In genomic region chr5:154860123-154860522, GRCh38 we compare ENCODE assay signal across 8 cellular contexts. TPM values are rescaled to one million over a fixed set of nuclear protein-coding genes. Genes with fewer than 3 reads are reported as not detected.
DNase-seq lines count a peak whose midpoint lies in the region; ATAC-seq and TF ChIP-seq lines count a peak whose summit lies in the region.

No MANE protein-coding gene starts in this region.

- H3K27me3 ChIP-seq in SK-N-SH (ENCODE audit: insufficient read depth), result no peaks in the 10 kb centered on the region
- H3K27me3 ChIP-seq in skeletal muscle satellite cell (ENCODE audit: control insufficient read depth, insufficient read depth, low read length), result no peaks in the 10 kb centered on the region

- peaks cover 67% of the 10 kb centered on the region for H3K79me2 ChIP-seq in SK-N-SH (ENCODE audit: insufficient read depth)

- TF ChIP-seq CTCF in SK-N-SH (IDR thresholded peaks at IDR 0.05), result no peak
- no peak for TF ChIP-seq CTCF in fibroblast of mammary gland (conservative IDR thresholded peaks at IDR 0.05; ENCODE audit: control insufficient read depth, insufficient read depth, low read depth, low read length)

- DNase-seq in SK-N-SH, result no peak
- peak; percentile 10 for DNase-seq in UCSD-AML1 (lab: John Stamatoyannopoulos, UW; ENCODE audit: unreplicated experiment)
- DNase-seq in fibroblast of mammary gland (ENCODE audit: low read depth), result peak; percentile 63
- no peak for DNase-seq in NCI-H146 (lab: John Stamatoyannopoulos, UW)
- no peak for DNase-seq in pons (ENCODE audit: low spot score)
- no peak for DNase-seq in OCI-M2 (lab: John Stamatoyannopoulos, UW; ENCODE audit: unreplicated experiment)

- 0 out of 4 replicates have a peak overlapping the region, but pooled peaks of 1 of the 2 experiments have one; percentile 100 for H3K27ac ChIP-seq in SK-N-SH (ENCODE audit: low read depth in 2 of 2, low read length in 1 of 2)

- peaks cover 36% of the 10 kb centered on the region for H4K20me1 ChIP-seq in SK-N-SH (ENCODE audit: insufficient read depth)

- 53% methylated on average over 4 of the region's 5 CpGs for WGBS in SK-N-SH (ENCODE audit: low lambda C conversion rate)

- peaks cover 16% of the 10 kb centered on the region for H3F3A ChIP-seq in SK-N-SH (replicated peaks; ENCODE audit: insufficient read depth)

- H3K9ac ChIP-seq in SK-N-SH, result peak overlapping the region; percentile 98; the same call in 1 of the 2 replicates
- peak overlapping the region; percentile 91 for H3K9ac ChIP-seq in skeletal muscle satellite cell (ENCODE audit: low read depth, low read length)

- POLR2A ChIA-PET in SK-N-SH (lab: Yijun Ruan, JAX), result interaction anchor here (0.6 kb wide), 1 partner anchor 99 kb away, joined by 3 read pairs; no protein-coding TSS in a partner anchor

- H3K36me3 ChIP-seq in SK-N-SH (replicated peaks in 1 of 2; ENCODE audit: control insufficient read depth in 1 of 2, insufficient read depth in 2 of 2, low read length in 1 of 2) (peaks cover 12 to 20% of the 10 kb centered on the region in 2 experiments), skeletal muscle satellite cell (ENCODE audit: insufficient read depth, low read length) (peaks cover 15% of the 10 kb centered on the region)

- peak overlapping the region; percentile 62 to 86 for H3K4me3 ChIP-seq in SK-N-SH (ENCODE audit: low read depth in 2 of 2, low read length in 1 of 2)
- peak overlapping the region; percentile 90 for H3K4me3 ChIP-seq in fibroblast of mammary gland (ENCODE audit: control insufficient read depth, low read depth, low read length)
- H3K4me3 ChIP-seq in skeletal muscle satellite cell (ENCODE audit: low read length), result peak overlapping the region; percentile 82

- H3K4me1 ChIP-seq in SK-N-SH (ENCODE audit: control insufficient read depth in 1 of 2, insufficient read depth in 2 of 2, low read depth in 1 of 2, low read length in 1 of 2) (peaks cover 14 to 17% of the 10 kb centered on the region in 2 experiments), skeletal muscle satellite cell (ENCODE audit: control insufficient read depth, insufficient read depth, low read length) (peaks cover 30% of the 10 kb centered on the region)

- no peak for ATAC-seq in SK-N-SH treated with all-trans-retinoic acid at 6 μM for 48 hours

- H3K9me2 ChIP-seq in SK-N-SH, result no peaks in the 10 kb centered on the region

- no peak overlapping the region for H2AFZ ChIP-seq in SK-N-SH (ENCODE audit: low read depth)

- TF ChIP-seq RAD21 in SK-N-SH (IDR thresholded peaks at IDR 0.05; ENCODE audit: low read length), result no peak

- H3K9me3 ChIP-seq in SK-N-SH (no peaks in the 10 kb centered on the region), skeletal muscle satellite cell (replicated peaks; ENCODE audit: low read length) (no peaks in the 10 kb centered on the region)

- no peak for TF ChIP-seq EP300 in SK-N-SH (IDR thresholded peaks at IDR 0.05; ENCODE audit: borderline replicate concordance in 1 of 2, low read depth in 1 of 2, low read length in 1 of 2)

- H3K4me2 ChIP-seq in SK-N-SH (peak overlapping the region; percentile 99), skeletal muscle satellite cell (ENCODE audit: low read length) (peak overlapping the region; percentile 88)

- CTCF ChIA-PET in SK-N-SH (lab: Yijun Ruan, JAX), result interaction anchor here (0.5 to 0.8 kb wide), 3 partner anchors 25 to 228 kb away, joined by 3 to 4 read pairs (median 3); no protein-coding TSS in a partner anchor

TF ChIP-seq in SK-N-SH, 30 proteins besides CTCF, POLR2A, EP300 and RAD21:
- TF ChIP-seq TAF1 (IDR thresholded peaks at IDR 0.05; ENCODE audit: borderline replicate concordance, low read depth, low read length) (no peak), ZBTB33 (IDR thresholded peaks at IDR 0.05; ENCODE audit: borderline replicate concordance, low read depth) (no peak), NFIC (IDR thresholded peaks at IDR 0.05; ENCODE audit: borderline replicate concordance) (no peak), TEAD4 (IDR thresholded peaks at IDR 0.05; ENCODE audit: borderline replicate concordance, insufficient read depth) (no peak), FOXJ3 (CRISPR knock-in tag; IDR thresholded peaks at IDR 0.05) (no peak), FOXM1 (IDR thresholded peaks at IDR 0.05; ENCODE audit: low read depth) (no peak), NRF1 (IDR thresholded peaks at IDR 0.05; ENCODE audit: low read depth, low read length) (no peak), SMC3 (IDR thresholded peaks at IDR 0.05; ENCODE audit: low read depth, low read length) (no peak), GABPA (IDR thresholded peaks at IDR 0.05; ENCODE audit: low read depth) (no peak), CHD2 (IDR thresholded peaks at IDR 0.05; ENCODE audit: low read length, partially characterized antibody) (no peak), RFX5 (IDR thresholded peaks at IDR 0.05; ENCODE audit: low read length) (no peak), GATA2 (CRISPR knock-in tag; IDR thresholded peaks at IDR 0.05) (no peak), MEF2A (IDR thresholded peaks at IDR 0.05; ENCODE audit: borderline replicate concordance, low read depth) (no peak), MXI1 (IDR thresholded peaks at IDR 0.05; ENCODE audit: low read depth, low read length) (no peak), JUND (IDR thresholded peaks at IDR 0.05) (no peak), POLR2AphosphoS5 (IDR thresholded peaks at IDR 0.05; ENCODE audit: low read depth, low read length) (no peak), RCOR1 (IDR thresholded peaks at IDR 0.05; ENCODE audit: low read length) (no peak)

TF ChIP-seq in SK-N-SH treated with all-trans-retinoic acid at 6 μM for 48 hours, 23 proteins besides CTCF, POLR2A, EP300 and RAD21 (continues in another document):
- no peak for TF ChIP-seq GLIS3 (CRISPR knock-in tag; IDR thresholded peaks at IDR 0.05)
- no peak for TF ChIP-seq PPARA (CRISPR knock-in tag; IDR thresholded peaks at IDR 0.05; ENCODE audit: borderline replicate concordance)
- TF ChIP-seq TCF4 (CRISPR knock-in tag; IDR thresholded peaks at IDR 0.05; ENCODE audit: borderline replicate concordance), result no peak
- TF ChIP-seq ZNF8 (CRISPR knock-in tag; IDR thresholded peaks at IDR 0.05), result no peak
- TF ChIP-seq ZNF565 (CRISPR knock-in tag; conservative IDR thresholded peaks at IDR 0.05; ENCODE audit: low read depth), result no peak
- TF ChIP-seq CREB5 (CRISPR knock-in tag; IDR thresholded peaks at IDR 0.05; ENCODE audit: low read depth), result no peak
- no peak for TF ChIP-seq POU6F1 (CRISPR knock-in tag; IDR thresholded peaks at IDR 0.05; ENCODE audit: borderline replicate concordance, low read depth)
- TF ChIP-seq TSHZ2 (CRISPR knock-in tag; IDR thresholded peaks at IDR 0.05), result no peak

RNA-seq across cellular contexts. Expression of gene CNOT8, which starts 1.7 kb away (rescaled TPM):
- polyA plus RNA-seq in SK-N-SH (2012; rRNA removed), result 45.3 and 51.5 TPM in 2 replicates
- 48.2 and 52.3 TPM in 2 replicates for polyA plus RNA-seq in SK-N-SH (2012; cell fraction: cytosol; rRNA removed)
- polyA plus RNA-seq in SK-N-SH (2012; cell fraction: nucleus; rRNA removed), result 36.9 and 44.6 TPM in 2 replicates
- total RNA-seq in skeletal muscle satellite cell (2012; rRNA removed), result 40.1 and 54.0 TPM in 2 replicates

RNA-seq across cellular contexts. Expression of gene FAXDC2, which starts 9.7 kb away (rescaled TPM):
- polyA plus RNA-seq in SK-N-SH (2012; rRNA removed), result 6.0 and 8.4 TPM in 2 replicates
- polyA plus RNA-seq in SK-N-SH (2012; cell fraction: cytosol; rRNA removed), result 4.1 and 5.2 TPM in 2 replicates
- 5.5 and 9.9 TPM in 2 replicates for polyA plus RNA-seq in SK-N-SH (2012; cell fraction: nucleus; rRNA removed)
- total RNA-seq in skeletal muscle satellite cell (2012; rRNA removed), result 0.44 and 0.76 TPM in 2 replicates

Comparison
In these comparisons a context has a peak if more than half of its experiments do, and no peak if none do; other contexts are left out.
1. DNase-seq: peak in UCSD-AML1 (single experiment) and fibroblast of mammary gland (single experiment); none in SK-N-SH (single experiment), NCI-H146 (single experiment), pons (single experiment) and OCI-M2 (single experiment).
2. Peak in every context shown above with its lines, with median percentiles within 50 percentile points of each other: H3K4me3 ChIP-seq.